18 cellular contexts compared by ENCODE assay signal in the genomic region with DNA sequence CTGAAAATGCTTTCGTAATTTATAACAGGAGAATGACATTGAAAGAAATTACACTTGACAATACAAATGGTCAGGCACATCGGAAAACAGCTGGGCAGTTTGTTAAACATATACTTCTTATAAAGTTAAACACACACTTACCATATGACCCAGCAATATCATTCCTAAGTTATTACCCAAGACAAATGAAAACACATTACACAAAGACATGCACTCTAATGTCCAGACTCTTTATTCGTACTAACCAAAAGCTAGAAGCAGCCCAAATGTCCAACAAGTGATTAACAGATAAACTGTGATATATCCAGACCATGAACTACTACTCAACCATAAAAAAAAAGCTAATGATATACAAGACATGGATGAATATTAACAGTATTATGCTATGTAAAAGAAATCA. TPM values are rescaled to one million over a fixed set of nuclear protein-coding genes. Genes with fewer than 3 reads are reported as not detected.
DNase-seq lines count a peak whose midpoint lies in the region; ATAC-seq and TF ChIP-seq lines count a peak whose summit lies in the region.
"Had no signal": no experiment of that assay in that cellular context is flagged by ENCODE, and none has a peak within 500 bp of the region (broad histone marks: within the 10 kb centered on the region; RNA-seq: fewer than 3 reads in every experiment).

No MANE protein-coding gene starts in this region.

- peaks cover 3% of the 10 kb centered on the region for H3K9me3 Mint-ChIP-seq in CD4-positive, alpha-beta T cell
- H3K9me3 Mint-ChIP-seq: activated CD4-positive, alpha-beta T cell treated with anti-CD3 and anti-CD28 coated beads, Interleukin-2, amount 10 ng/mL, durations not matched to agents 24 days and 14 days had no signal

- H3K27ac ChIP-seq in CD4-positive, alpha-beta T cell (ENCODE audit: low read depth, low read length), result no peak overlapping the region
- no peak overlapping the region for H3K27ac ChIP-seq in HEK293 (ENCODE audit: extremely low read depth, low read depth, low read length)
- H3K27ac ChIP-seq: coronary artery, hepatocyte had no signal

- peaks cover 3 to 9% of the 10 kb centered on the region in 2 experiments for H3K36me3 ChIP-seq in HEK293 (ENCODE audit: control insufficient read depth in 2 of 2, insufficient read depth in 1 of 2, low read length in 2 of 2)

- H3K27ac Mint-ChIP-seq in CD4-positive, alpha-beta T cell, result peak overlapping the region; percentile 68
- H3K27ac Mint-ChIP-seq: activated CD4-positive, alpha-beta T cell treated with anti-CD3 and anti-CD28 coated beads, Interleukin-2, amount 10 ng/mL, durations not matched to agents 24 days and 14 days; B cell; progenitor cell of endocrine pancreas had no signal

- H3K36me3 Mint-ChIP-seq in CD4-positive, alpha-beta T cell (ENCODE audit: low read depth), result peaks cover 40% of the 10 kb centered on the region

- DNase-seq in CD4-positive, alpha-beta T cell, result no peak
- peak; percentile 59 for DNase-seq in astrocyte of the spinal cord (ENCODE audit: low read depth, low spot score)
- peak; percentile 7 for DNase-seq in kidney tubule cell (ENCODE audit: low spot score)
- no peak for DNase-seq in stimulated activated CD8-positive, alpha-beta memory T cell treated with anti-CD3 and anti-CD28 coated beads, Interleukin-4, amount 100 ng/mL, for 48 hours
- DNase-seq in NCI-H1105 (lab: John Stamatoyannopoulos, UW), result no peak
- no peak for DNase-seq in retina
- DNase-seq: activated CD4-positive, alpha-beta T cell treated with anti-CD3 and anti-CD28 coated beads, Interleukin-2, amount 10 ng/mL, durations not matched to agents 24 days and 14 days; left cardiac atrium; MM.1S; NCI-H2029 treated with DMSO at 0.1 percent for 48 hours; NCI-H524 treated with DMSO at 0.1 percent for 48 hours; OCI-M1 had no signal

- no peaks in the 10 kb centered on the region for H3K9me3 ChIP-seq in CD4-positive, alpha-beta T cell (ENCODE audit: control insufficient read depth, low read length)
- H3K9me3 ChIP-seq in HEK293 (ENCODE audit: control insufficient read depth, insufficient read depth, low read depth, low read length), result no peaks in the 10 kb centered on the region

- no peaks in the 10 kb centered on the region for H3K27me3 Mint-ChIP-seq in CD4-positive, alpha-beta T cell
- H3K27me3 Mint-ChIP-seq: B cell, progenitor cell of endocrine pancreas had no signal

- CTCF ChIA-PET in CD4-positive, alpha-beta T cell (lab: Charles Lee), result interaction anchor here (1.2 kb wide), 1 partner anchor 27 kb away, joined by 3 read pairs; no protein-coding TSS in a partner anchor
- CTCF ChIA-PET in HEK293 (lab: Yijun Ruan, JAX), result interaction anchor here (0.6 kb wide), 1 partner anchor 349 kb away, joined by 5 read pairs; no protein-coding TSS in a partner anchor

- POLR2A ChIA-PET in CD4-positive, alpha-beta T cell (lab: Charles Lee), result no interaction called here
- POLR2A ChIA-PET in HEK293 (lab: Yijun Ruan, JAX), result no interaction called here

- peaks cover 10% of the 10 kb centered on the region for H3K4me1 ChIP-seq in HEK293 (ENCODE audit: control insufficient read depth, insufficient read depth, low read length)

- no peak overlapping the region for H3K4me3 ChIP-seq in HEK293 (ENCODE audit: low read depth, low read length)
- no peak overlapping the region for H3K4me3 ChIP-seq in astrocyte of the spinal cord (ENCODE audit: low read depth, low read length)
- H3K4me3 ChIP-seq: coronary artery, hepatocyte had no signal

- in situ Hi-C loops in astrocyte of the spinal cord (cut with HindIII; ENCODE audit: low sequenced_read_pairs), result no loop called here

- H3K27me3 ChIP-seq in CD4-positive, alpha-beta T cell (ENCODE audit: control insufficient read depth, insufficient read depth, low read length), result no peaks in the 10 kb centered on the region

- ATAC-seq in CD4-positive, alpha-beta T cell (ENCODE audit: poor library complexity), result no peak
- no peak for ATAC-seq in HG02798 (IDR thresholded peaks at IDR 0.05; ENCODE audit: poor library complexity, unreplicated experiment)
- ATAC-seq: left cardiac atrium had no signal

- intact Hi-C loops in CD4-positive, alpha-beta T cell (cut with DNase I, micrococcal nuclease), result loop anchor here (10.0 kb wide), 4 partner anchors 233 to 1123 kb away; a partner anchor contains a TSS

- TF ChIP-seq CTCF in CD4-positive, alpha-beta T cell (IDR thresholded peaks at IDR 0.05), result no peak
- TF ChIP-seq CTCF in HEK293 (tag by site-specific recombination; IDR thresholded peaks at IDR 0.05) (no peak), astrocyte of the spinal cord (IDR thresholded peaks at IDR 0.05; ENCODE audit: low read depth, low read length) (no peak)

- H3K4me1 Mint-ChIP-seq in CD4-positive, alpha-beta T cell (ENCODE audit: low read depth), result peaks cover 82% of the 10 kb centered on the region

- H3K4me3 Mint-ChIP-seq in CD4-positive, alpha-beta T cell, result no peak overlapping the region
- H3K4me3 Mint-ChIP-seq: activated CD4-positive, alpha-beta T cell treated with anti-CD3 and anti-CD28 coated beads, Interleukin-2, amount 10 ng/mL, durations not matched to agents 24 days and 14 days; B cell had no signal

TF ChIP-seq in HEK293, 187 proteins besides CTCF, POLR2A, EP300 and RAD21:
- TF ChIP-seq SCRT2 (tag by site-specific recombination; IDR thresholded peaks at IDR 0.05) (peak; percentile 53), SCRT1 (tag by site-specific recombination; IDR thresholded peaks at IDR 0.05; ENCODE audit: borderline replicate concordance) (peak; percentile 54; the same call in 1 of the 2 replicates)
- TF ChIP-seq, protein P1, sequence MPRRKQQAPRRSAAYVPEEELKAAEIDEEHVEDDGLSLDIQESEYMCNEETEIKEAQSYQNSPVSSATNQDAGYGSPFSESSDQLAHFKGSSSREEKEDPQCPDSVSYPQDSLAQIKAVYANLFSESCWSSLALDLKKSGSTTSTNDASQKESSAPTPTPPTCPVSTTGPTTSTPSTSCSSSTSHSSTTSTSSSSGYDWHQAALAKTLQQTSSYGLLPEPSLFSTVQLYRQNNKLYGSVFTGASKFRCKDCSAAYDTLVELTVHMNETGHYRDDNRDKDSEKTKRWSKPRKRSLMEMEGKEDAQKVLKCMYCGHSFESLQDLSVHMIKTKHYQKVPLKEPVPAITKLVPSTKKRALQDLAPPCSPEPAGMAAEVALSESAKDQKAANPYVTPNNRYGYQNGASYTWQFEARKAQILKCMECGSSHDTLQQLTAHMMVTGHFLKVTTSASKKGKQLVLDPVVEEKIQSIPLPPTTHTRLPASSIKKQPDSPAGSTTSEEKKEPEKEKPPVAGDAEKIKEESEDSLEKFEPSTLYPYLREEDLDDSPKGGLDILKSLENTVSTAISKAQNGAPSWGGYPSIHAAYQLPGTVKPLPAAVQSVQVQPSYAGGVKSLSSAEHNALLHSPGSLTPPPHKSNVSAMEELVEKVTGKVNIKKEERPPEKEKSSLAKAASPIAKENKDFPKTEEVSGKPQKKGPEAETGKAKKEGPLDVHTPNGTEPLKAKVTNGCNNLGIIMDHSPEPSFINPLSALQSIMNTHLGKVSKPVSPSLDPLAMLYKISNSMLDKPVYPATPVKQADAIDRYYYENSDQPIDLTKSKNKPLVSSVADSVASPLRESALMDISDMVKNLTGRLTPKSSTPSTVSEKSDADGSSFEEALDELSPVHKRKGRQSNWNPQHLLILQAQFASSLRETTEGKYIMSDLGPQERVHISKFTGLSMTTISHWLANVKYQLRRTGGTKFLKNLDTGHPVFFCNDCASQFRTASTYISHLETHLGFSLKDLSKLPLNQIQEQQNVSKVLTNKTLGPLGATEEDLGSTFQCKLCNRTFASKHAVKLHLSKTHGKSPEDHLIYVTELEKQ (tag by site-specific recombination; IDR thresholded peaks at IDR 0.05; ENCODE audit: borderline replicate concordance), result no peak

RNA-seq across cellular contexts. Expression of a gene that starts 8.5 kb away (rescaled TPM):
- 10 to 100 TPM; 80.4 to 88.5 TPM for total RNA-seq in CD4-positive, alpha-beta T cell

Comparison
In these comparisons a context has a peak if more than half of its experiments do, and no peak if none do; other contexts are left out.
1. DNase-seq: peak in astrocyte of the spinal cord (single experiment) and kidney tubule cell (single experiment); none in CD4-positive, alpha-beta T cell (0 of 10), stimulated activated CD8-positive, alpha-beta memory T cell treated with anti-CD3 and anti-CD28 coated beads, Interleukin-4, amount 100 ng/mL, for 48 hours (single experiment), NCI-H1105 (single experiment) and retina (single experiment).